ENCODE assay signal across 19 cellular contexts in the genomic region with DNA sequence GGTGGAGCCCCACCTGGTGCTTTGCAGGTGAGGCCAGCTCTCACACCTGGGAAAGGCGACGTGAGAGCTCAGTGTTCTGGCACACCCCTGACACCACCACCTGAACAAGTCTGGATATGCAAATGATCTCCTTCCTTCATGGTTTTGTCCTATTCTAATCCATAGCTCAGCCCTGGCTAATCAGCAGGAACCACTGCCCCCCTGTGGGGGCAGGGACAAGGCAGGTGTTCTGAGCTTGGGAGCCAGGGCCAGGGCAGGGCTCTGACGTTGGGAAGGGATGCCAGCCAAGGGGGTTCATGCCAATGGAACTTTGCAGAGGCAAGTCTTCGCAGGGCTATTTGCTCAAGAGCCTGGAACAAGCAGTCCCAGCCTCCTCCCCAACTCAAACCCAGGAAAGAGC.
A peak's percentile ranks its signal among the peaks of the same experiment; 100 is the strongest.
DNase-seq lines count a peak whose midpoint lies in the region; ATAC-seq and TF ChIP-seq lines count a peak whose summit lies in the region.
"Had no signal": no experiment of that assay in that cellular context is flagged by ENCODE, and none has a peak within 500 bp of the region (broad histone marks: within the 10 kb centered on the region; RNA-seq: fewer than 3 reads in every experiment).

No MANE protein-coding gene starts in this region.

- H3K9me3 ChIP-seq in esophagus squamous epithelium = no peaks in the 10 kb centered on the region
- H3K9me3 ChIP-seq: gastroesophageal sphincter, uterus had no signal

- peaks cover 7% of the 10 kb centered on the region for H3K27me3 Mint-ChIP-seq in activated CD8-positive, alpha-beta memory T cell treated with anti-CD3 and anti-CD28 coated beads, Interleukin-2, amount 10 ng/mL, durations not matched to agents 7 days and 5 days

- DNase-seq in left ventricle myocardium superior = no peak
- DNase-seq in Right ventricle myocardium inferior (ENCODE audit: missing footprints) = no peak
- peak; percentile 99 to 100 for DNase-seq in NCI-H526 (lab: John Stamatoyannopoulos, UW)
- no peak for DNase-seq in esophagus squamous epithelium (lab: John Stamatoyannopoulos, UW)
- no peak for DNase-seq in activated CD8-positive, alpha-beta memory T cell treated with anti-CD3 and anti-CD28 coated beads, Interleukin-2, amount 10 ng/mL, durations not matched to agents 7 days and 5 days
- no peak for DNase-seq in CD1c-positive myeloid dendritic cell (ENCODE audit: extremely low spot score)
- DNase-seq in GM20000 (ENCODE audit: low spot score) = no peak
- DNase-seq in NCI-H128 (lab: John Stamatoyannopoulos, UW; ENCODE audit: unreplicated experiment) = no peak
- DNase-seq: activated naive CD4-positive, alpha-beta T cell treated with anti-CD3 and anti-CD28 coated beads for 36 hours; brain microvascular endothelial cell; effector CD8-positive, alpha-beta T cell; GDM1; HCEC 1CT; islet precursor cell; naive B cell; NK-92 treated with Interleukin-12 subunit alpha and Interleukin-12 subunit beta, amount 100 ng/mL, for 24 hours; stimulated activated CD4-positive, alpha-beta T cell treated with anti-CD3 and anti-CD28 coated beads, Interleukin-2, amount 100 ng/mL, for 48 hours; uterus had no signal

- CTCF ChIA-PET in activated CD8-positive, alpha-beta memory T cell treated with anti-CD3 and anti-CD28 coated beads, Interleukin-2, amount 10 ng/mL, durations not matched to agents 7 days and 5 days (lab: Charles Lee) = no interaction called here

- peak in 1 of 4 donors; percentile 13 for TF ChIP-seq POLR2A in esophagus squamous epithelium (IDR thresholded peaks at IDR 0.05)

- peak overlapping the region; percentile 65 to 86 (median 74) for H3K27ac ChIP-seq in esophagus squamous epithelium
- H3K27ac ChIP-seq: brain microvascular endothelial cell, gastroesophageal sphincter, uterus had no signal

- H3K4me1 Mint-ChIP-seq in activated CD8-positive, alpha-beta memory T cell treated with anti-CD3 and anti-CD28 coated beads, Interleukin-2, amount 10 ng/mL, durations not matched to agents 7 days and 5 days = no peaks in the 10 kb centered on the region
- H3K4me1 Mint-ChIP-seq: naive B cell had no signal

- peaks cover 11 to 69% (median 18%) of the 10 kb centered on the region in 3 donors for H3K4me1 ChIP-seq in esophagus squamous epithelium
- H3K4me1 ChIP-seq: gastroesophageal sphincter, uterus had no signal

- TF ChIP-seq CTCF in esophagus squamous epithelium (IDR thresholded peaks at IDR 0.05) (peak in 4 of 6 experiments; percentile 11 to 63 (median 49)), GM20000 (IDR thresholded peaks at IDR 0.05; ENCODE audit: extremely low read depth, missing control alignments) (no peak)

- no peaks in the 10 kb centered on the region for H3K9me3 Mint-ChIP-seq in activated CD8-positive, alpha-beta memory T cell treated with anti-CD3 and anti-CD28 coated beads, Interleukin-2, amount 10 ng/mL, durations not matched to agents 7 days and 5 days (ENCODE audit: low read depth)
- H3K9me3 Mint-ChIP-seq: activated naive CD4-positive, alpha-beta T cell treated with anti-CD3 and anti-CD28 coated beads for 36 hours had no signal

- H3K36me3 Mint-ChIP-seq in activated CD8-positive, alpha-beta memory T cell treated with anti-CD3 and anti-CD28 coated beads, Interleukin-2, amount 10 ng/mL, durations not matched to agents 7 days and 5 days = no peaks in the 10 kb centered on the region
- H3K36me3 Mint-ChIP-seq: naive B cell had no signal

- intact Hi-C loops in left ventricle myocardium superior (cut with micrococcal nuclease) = no loop called here
- intact Hi-C loops in Right ventricle myocardium inferior (cut with DNase I) = no loop called here
- intact Hi-C loops in esophagus squamous epithelium (cut with DNase I) = no loop called here

- H3K27ac Mint-ChIP-seq in activated CD8-positive, alpha-beta memory T cell treated with anti-CD3 and anti-CD28 coated beads, Interleukin-2, amount 10 ng/mL, durations not matched to agents 7 days and 5 days = no peak overlapping the region
- H3K27ac Mint-ChIP-seq: activated naive CD4-positive, alpha-beta T cell treated with anti-CD3 and anti-CD28 coated beads for 36 hours; naive B cell had no signal

- peak; percentile 33 for ATAC-seq in left ventricle myocardium superior
- ATAC-seq in Right ventricle myocardium inferior = no peak
- ATAC-seq in activated CD8-positive, alpha-beta memory T cell treated with anti-CD3 and anti-CD28 coated beads, Interleukin-2, amount 10 ng/mL, durations not matched to agents 7 days and 5 days = no peak
- ATAC-seq: gastroesophageal sphincter had no signal

- no peak overlapping the region for H3K4me3 Mint-ChIP-seq in activated CD8-positive, alpha-beta memory T cell treated with anti-CD3 and anti-CD28 coated beads, Interleukin-2, amount 10 ng/mL, durations not matched to agents 7 days and 5 days
- H3K4me3 Mint-ChIP-seq: activated naive CD4-positive, alpha-beta T cell treated with anti-CD3 and anti-CD28 coated beads for 36 hours had no signal

- H3K36me3 ChIP-seq in esophagus squamous epithelium = no peaks in the 10 kb centered on the region
- H3K36me3 ChIP-seq: brain microvascular endothelial cell, gastroesophageal sphincter, uterus had no signal

- no peaks in the 10 kb centered on the region for H3K27me3 ChIP-seq in esophagus squamous epithelium
- H3K27me3 ChIP-seq: uterus had no signal

- WGBS in esophagus squamous epithelium, 2 donors = 20% methylated on average over 2 of the region's 4 CpGs; no CpG with 5 or more reads in 1 of the 2 donors

- no peak overlapping the region for H3K4me3 ChIP-seq in esophagus squamous epithelium
- H3K4me3 ChIP-seq: gastroesophageal sphincter, uterus had no signal

Comparison
In these comparisons a context has a peak if more than half of its experiments do, and no peak if none do; other contexts are left out.
1. DNase-seq: peak in NCI-H526 (2 of 2); none in left ventricle myocardium superior (single experiment), Right ventricle myocardium inferior (single experiment), esophagus squamous epithelium (single experiment), activated CD8-positive, alpha-beta memory T cell treated with anti-CD3 and anti-CD28 coated beads, Interleukin-2, amount 10 ng/mL, durations not matched to agents 7 days and 5 days (single experiment), CD1c-positive myeloid dendritic cell (single experiment), GM20000 (single experiment) and NCI-H128 (single experiment).